3 cellular contexts compared by ENCODE assay signal in the genomic region with DNA sequence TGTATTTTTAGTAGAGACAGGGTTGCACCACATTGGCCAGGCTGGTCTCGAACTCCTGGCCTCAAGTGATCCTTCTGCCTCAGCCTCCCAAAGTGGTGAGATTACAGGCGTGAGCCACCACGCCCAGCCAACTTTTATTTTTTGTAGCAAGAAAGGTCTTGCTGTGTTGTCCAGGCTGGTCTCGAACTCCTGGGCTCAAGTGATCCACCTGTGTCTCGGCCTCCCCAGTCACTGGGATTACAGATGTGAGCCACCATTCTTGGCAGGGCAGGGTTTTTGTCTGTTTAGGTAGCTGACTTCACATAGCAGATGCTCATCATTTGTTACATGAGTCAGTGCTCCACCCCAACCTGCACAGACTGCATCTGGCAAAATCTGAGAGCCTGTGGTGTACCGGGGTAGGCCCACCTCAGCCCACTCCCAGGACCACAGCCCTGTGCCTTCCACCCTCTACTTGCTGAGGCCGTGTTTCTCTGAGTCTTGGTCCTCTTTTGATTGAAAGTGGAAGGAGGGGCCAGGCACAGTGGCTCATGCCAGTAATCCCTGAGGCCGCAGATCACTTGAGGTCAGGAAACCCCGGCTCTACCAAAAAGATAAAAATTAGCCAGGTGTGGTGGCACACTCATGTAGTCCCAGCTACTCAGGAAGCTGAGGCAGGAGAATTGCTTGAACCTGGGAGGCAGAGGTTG.
A peak's percentile ranks its signal among the peaks of the same experiment; 100 is the strongest.
TF ChIP-seq lines count a peak whose summit lies in the region.

No MANE protein-coding gene starts in this region.

TF ChIP-seq in HEK293, 187 proteins besides CTCF, POLR2A, EP300 and RAD21:
- TF ChIP-seq ZSCAN16 (tag by site-specific recombination; IDR thresholded peaks at IDR 0.05), result no peak
- TF ChIP-seq ZNF121 (tag by site-specific recombination; IDR thresholded peaks at IDR 0.05), result peak; percentile 62; the same call in 1 of the 2 replicates
TF ChIP-seq in HEK293: peak in this region for 1.

TF ChIP-seq in K562, 482 proteins besides CTCF, POLR2A, EP300 and RAD21:
- peak; percentile 81 for TF ChIP-seq ZNF121 (CRISPR knock-in tag; conservative IDR thresholded peaks at IDR 0.05)
- no peak for TF ChIP-seq GTF2F1 (IDR thresholded peaks at IDR 0.05; ENCODE audit: low read depth, low read length)
- no peak for TF ChIP-seq SAP30 (IDR thresholded peaks at IDR 0.05; ENCODE audit: borderline replicate concordance, insufficient read depth, low read depth, low read length, poor library complexity, severe bottlenecking)
- TF ChIP-seq, protein P1, sequence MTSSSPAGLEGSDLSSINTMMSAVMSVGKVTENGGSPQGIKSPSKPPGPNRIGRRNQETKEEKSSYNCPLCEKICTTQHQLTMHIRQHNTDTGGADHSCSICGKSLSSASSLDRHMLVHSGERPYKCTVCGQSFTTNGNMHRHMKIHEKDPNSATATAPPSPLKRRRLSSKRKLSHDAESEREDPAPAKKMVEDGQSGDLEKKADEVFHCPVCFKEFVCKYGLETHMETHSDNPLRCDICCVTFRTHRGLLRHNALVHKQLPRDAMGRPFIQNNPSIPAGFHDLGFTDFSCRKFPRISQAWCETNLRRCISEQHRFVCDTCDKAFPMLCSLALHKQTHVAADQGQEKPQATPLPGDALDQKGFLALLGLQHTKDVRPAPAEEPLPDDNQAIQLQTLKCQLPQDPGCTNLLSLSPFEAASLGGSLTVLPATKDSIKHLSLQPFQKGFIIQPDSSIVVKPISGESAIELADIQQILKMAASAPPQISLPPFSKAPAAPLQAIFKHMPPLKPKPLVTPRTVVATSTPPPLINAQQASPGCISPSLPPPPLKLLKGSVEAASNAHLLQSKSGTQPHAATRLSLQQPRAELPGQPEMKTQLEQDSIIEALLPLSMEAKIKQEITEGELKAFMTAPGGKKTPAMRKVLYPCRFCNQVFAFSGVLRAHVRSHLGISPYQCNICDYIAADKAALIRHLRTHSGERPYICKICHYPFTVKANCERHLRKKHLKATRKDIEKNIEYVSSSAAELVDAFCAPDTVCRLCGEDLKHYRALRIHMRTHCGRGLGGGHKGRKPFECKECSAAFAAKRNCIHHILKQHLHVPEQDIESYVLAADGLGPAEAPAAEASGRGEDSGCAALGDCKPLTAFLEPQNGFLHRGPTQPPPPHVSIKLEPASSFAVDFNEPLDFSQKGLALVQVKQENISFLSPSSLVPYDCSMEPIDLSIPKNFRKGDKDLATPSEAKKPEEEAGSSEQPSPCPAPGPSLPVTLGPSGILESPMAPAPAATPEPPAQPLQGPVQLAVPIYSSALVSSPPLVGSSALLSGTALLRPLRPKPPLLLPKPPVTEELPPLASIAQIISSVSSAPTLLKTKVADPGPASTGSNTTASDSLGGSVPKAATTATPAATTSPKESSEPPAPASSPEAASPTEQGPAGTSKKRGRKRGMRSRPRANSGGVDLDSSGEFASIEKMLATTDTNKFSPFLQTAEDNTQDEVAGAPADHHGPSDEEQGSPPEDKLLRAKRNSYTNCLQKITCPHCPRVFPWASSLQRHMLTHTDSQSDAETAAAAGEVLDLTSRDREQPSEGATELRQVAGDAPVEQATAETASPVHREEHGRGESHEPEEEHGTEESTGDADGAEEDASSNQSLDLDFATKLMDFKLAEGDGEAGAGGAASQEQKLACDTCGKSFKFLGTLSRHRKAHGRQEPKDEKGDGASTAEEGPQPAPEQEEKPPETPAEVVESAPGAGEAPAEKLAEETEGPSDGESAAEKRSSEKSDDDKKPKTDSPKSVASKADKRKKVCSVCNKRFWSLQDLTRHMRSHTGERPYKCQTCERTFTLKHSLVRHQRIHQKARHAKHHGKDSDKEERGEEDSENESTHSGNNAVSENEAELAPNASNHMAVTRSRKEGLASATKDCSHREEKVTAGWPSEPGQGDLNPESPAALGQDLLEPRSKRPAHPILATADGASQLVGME (CRISPR knock-in tag; IDR thresholded peaks at IDR 0.05), result no peak

TF ChIP-seq in GM12891, 5 proteins besides CTCF, POLR2A, EP300 and RAD21:
- TF ChIP-seq POU2F2 (IDR thresholded peaks at IDR 0.05; ENCODE audit: low read depth, low read length) (no peak), TAF1 (IDR thresholded peaks at IDR 0.05; ENCODE audit: low read depth, low read length) (no peak), PAX5 (IDR thresholded peaks at IDR 0.05; ENCODE audit: insufficient read depth, low read length, severe bottlenecking) (no peak), POLR2AphosphoS5 (IDR thresholded peaks at IDR 0.05; ENCODE audit: low read depth, low read length) (no peak), SPI1 (IDR thresholded peaks at IDR 0.05; ENCODE audit: low read depth, low read length) (no peak)
